In the genomic region with DNA sequence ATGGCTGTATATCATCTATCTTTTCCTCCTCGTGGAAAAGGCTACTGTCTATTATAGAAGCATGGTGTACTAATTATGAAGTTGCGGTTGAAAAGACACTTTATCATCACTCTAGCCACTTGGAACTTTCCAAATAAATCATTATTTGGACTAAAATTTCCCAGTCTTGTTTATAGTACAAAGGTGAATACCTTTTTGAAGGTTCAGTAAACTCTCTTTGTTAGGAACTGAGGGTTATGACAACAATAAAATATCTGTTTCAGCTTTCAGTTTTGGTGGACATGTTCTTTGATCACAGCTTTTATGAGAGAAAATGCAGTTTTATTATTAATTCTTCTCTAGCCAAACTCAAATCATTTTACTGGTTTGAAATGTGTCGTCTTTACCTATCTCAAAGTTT, we compare ENCODE assay signal across 31 cellular contexts.
"Had no signal": no experiment of that assay in that cellular context is flagged by ENCODE, and none has a peak within 500 bp of the region (broad histone marks: within the 10 kb centered on the region; RNA-seq: fewer than 3 reads in every experiment).

No MANE protein-coding gene starts in this region.

- H3K4me1 ChIP-seq: ascending aorta had no signal

- H3K9me3 ChIP-seq: ascending aorta had no signal

- H3K27ac ChIP-seq: ascending aorta, VCaP had no signal

- DNase-seq: activated B cell treated with CpG ODN at 0.5 μM for 24 hours; activated CD4-positive, alpha-beta memory T cell treated with anti-CD3 and anti-CD28 coated beads for 36 hours; activated CD4-positive, alpha-beta T cell treated with anti-CD3 and anti-CD28 coated beads for 4 hours; activated CD4-positive, alpha-beta T cell treated with anti-CD3 and anti-CD28 coated beads, Interleukin-2, amount 10 ng/mL, durations not matched to agents 24 days and 14 days; activated CD4-positive, alpha-beta T cell treated with anti-CD3 and anti-CD28 coated beads, Interleukin-2, amount 50 U/mL, for 1 hour; activated CD4-positive, alpha-beta T cell treated with anti-CD3 and anti-CD28 coated beads, Interleukin-2, amount 50 U/mL, for 4 hours; activated CD4-positive, CD25-positive, alpha-beta regulatory T cell treated with anti-CD3 and anti-CD28 coated beads, Interleukin-2, amount 50 U/mL, for 72 hours; activated CD8-positive, alpha-beta memory T cell treated with anti-CD3 and anti-CD28 coated beads, Interleukin-2, amount 50 U/mL, for 4 hours; activated CD8-positive, alpha-beta T cell treated with anti-CD3 and anti-CD28 coated beads for 36 hours; activated effector memory CD4-positive, alpha-beta T cell treated with anti-CD3 and anti-CD28 coated beads, Interleukin-2, amount 50 U/mL, for 16 hours; activated gamma-delta T cell treated with Interleukin-2 at 50 U/mL for 16 hours; activated naive CD4-positive, alpha-beta T cell; activated naive CD4-positive, alpha-beta T cell treated with anti-CD3 and anti-CD28 coated beads for 36 hours; activated naive CD4-positive, alpha-beta T cell treated with anti-CD3 and anti-CD28 coated beads, Interleukin-2, amount 50 U/mL, for 16 hours; activated naive CD8-positive, alpha-beta T cell treated with anti-CD3 and anti-CD28 coated beads for 36 hours; activated T-cell treated with anti-CD3 and anti-CD28 coated beads for 4 hours; activated T-cell treated with anti-CD3 and anti-CD28 coated beads, Interleukin-2, amount 50 U/mL, for 1 hour; activated T-cell treated with anti-CD3 and anti-CD28 coated beads, Interleukin-2, amount 50 U/mL, for 4 hours; activated T-cell treated with anti-CD3 and anti-CD28 coated beads, Interleukin-2, amount 50 U/mL, for 72 hours; amygdala; anterior cingulate cortex; caudate nucleus; cerebellar nuclear complex; T-helper 1 cell; T-helper 2 cell; T-helper 9 cell had no signal

- H3K27me3 ChIP-seq: ascending aorta, cardiac muscle cell had no signal

- ATAC-seq: activated CD8-positive, alpha-beta T cell treated with anti-CD3 and anti-CD28 coated beads for 36 hours; activated naive CD4-positive, alpha-beta T cell treated with anti-CD3 and anti-CD28 coated beads, Interleukin-2, amount 50 U/mL, for 72 hours; activated T-cell treated with anti-CD3 and anti-CD28 coated beads, Interleukin-2, amount 50 U/mL, for 4 hours; activated T-cell treated with anti-CD3 and anti-CD28 coated beads, Interleukin-2, amount 50 U/mL, for 72 hours; activated T-helper 17 cell treated with anti-CD3 and anti-CD28 coated beads, Interleukin-2, amount 50 U/mL, for 72 hours had no signal

- H3K4me3 ChIP-seq: ascending aorta, cardiac muscle cell had no signal

- H3K36me3 ChIP-seq: cardiac muscle cell had no signal
